Comparison of ENCODE assay signal across 8 cellular contexts in the genomic region with DNA sequence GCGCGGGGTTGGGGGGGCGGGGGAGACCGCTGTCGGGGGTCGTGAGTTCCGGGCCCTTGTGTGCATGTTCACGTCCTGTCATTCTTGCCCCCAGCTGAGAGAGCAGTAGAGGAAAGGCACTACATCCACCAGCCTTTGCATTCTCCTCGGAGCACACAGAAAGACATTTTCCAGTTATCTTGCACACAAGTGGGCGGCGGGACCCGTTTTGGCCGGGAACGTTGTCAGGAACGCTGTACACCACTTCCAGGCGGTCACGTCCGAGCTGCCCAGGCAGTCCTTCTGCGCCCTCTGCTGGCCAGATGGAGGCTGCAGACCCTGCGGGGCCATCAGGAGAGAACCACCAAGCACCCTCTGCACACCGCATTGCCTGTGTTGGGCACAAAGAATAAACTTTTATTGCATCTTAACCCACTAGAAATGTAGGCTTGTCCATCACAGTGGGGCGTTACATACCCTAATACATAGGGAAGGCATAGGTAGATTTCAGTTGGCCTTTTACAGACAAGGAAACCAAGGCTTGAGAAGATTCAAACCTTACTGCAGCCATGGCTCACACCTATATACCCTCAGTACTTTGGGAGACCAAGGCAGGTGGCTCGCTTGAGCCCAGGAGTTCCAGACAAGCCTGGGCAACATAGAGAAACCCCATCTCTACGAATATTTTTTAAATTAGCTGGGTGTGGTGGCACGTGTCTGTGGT. TPM values are rescaled to one million over a fixed set of nuclear protein-coding genes. Genes with fewer than 3 reads are reported as not detected.
A peak's percentile ranks its signal among the peaks of the same experiment; 100 is the strongest.
DNase-seq lines count a peak whose midpoint lies in the region; ATAC-seq, FAIRE-seq and TF ChIP-seq lines count a peak whose summit lies in the region.

No MANE protein-coding gene starts in this region.

- H2BK120ac ChIP-seq in H1 (replicated peaks; ENCODE audit: low read depth, low read length): no peak overlapping the region

- intact Hi-C loops in Caco-2 (cut with micrococcal nuclease; ENCODE audit: unreplicated experiment): loop anchor here (1.0 to 5.0 kb wide), 3 partner anchors 196 to 461 kb away; no protein-coding TSS in a partner anchor

- H3K4me3 Mint-ChIP-seq in Caco-2 (ENCODE audit: unreplicated experiment) (no peak overlapping the region), mesothelial cell of epicardium (no peak overlapping the region)

- H4K20me1 ChIP-seq in H1 (replicated peaks in 1 of 2; ENCODE audit: control insufficient read depth in 1 of 2, insufficient read depth in 2 of 2, low read length in 2 of 2): peaks cover 3 to 5% of the 10 kb centered on the region in 2 experiments

- H3K9me3 Mint-ChIP-seq in Caco-2 (ENCODE audit: unreplicated experiment) (no peaks in the 10 kb centered on the region), mesothelial cell of epicardium (no peaks in the 10 kb centered on the region)

- 34% methylated on average over 19 of the region's 25 CpGs; no CpG with 5 or more reads in 1 of the 2 experiments for WGBS in H1 (ENCODE audit: extremely low coverage in 1 of 2, insufficient coverage in 1 of 2, insufficient read length in 1 of 2, insufficient replicate concordance in 2 of 2, low coverage in 1 of 2, low lambda C conversion rate in 2 of 2, missing lambda C conversion rate in 1 of 2), 2 experiments

- H3K4me1 Mint-ChIP-seq in Caco-2 (ENCODE audit: low read depth, unreplicated experiment) (peaks cover 17% of the 10 kb centered on the region), mesothelial cell of epicardium (peaks cover 31% of the 10 kb centered on the region)

- H3K36me3 ChIP-seq in Caco-2 (ENCODE audit: control insufficient read depth, insufficient read depth, low read length) (no peaks in the 10 kb centered on the region), H1 (ENCODE audit: control insufficient read depth in 2 of 4, insufficient read depth in 4 of 4, low read length in 3 of 4) (peaks cover 0 to 1% (median 0%) of the 10 kb centered on the region in 4 experiments; a peak in 1 of 8 replicates)

- H3K23me2 ChIP-seq in H1 (ENCODE audit: low read depth, low read length): peaks cover 16% of the 10 kb centered on the region

- H3K4ac ChIP-seq in H1 (replicated peaks; ENCODE audit: insufficient read length, low read depth, low read length): no peak overlapping the region

- peak; percentile 98 to 99 for TF ChIP-seq RAD21 in H1 (IDR thresholded peaks at IDR 0.05 in 1 of 2, conservative IDR thresholded peaks at IDR 0.05 in 1 of 2; ENCODE audit: low read depth in 2 of 2, low read length in 2 of 2)

- H3K4me1 ChIP-seq in Caco-2 (peaks cover 46% of the 10 kb centered on the region), H1 (replicated peaks in 1 of 4; ENCODE audit: control insufficient read depth in 3 of 4, insufficient read depth in 4 of 4, low read length in 3 of 4) (peaks cover 0 to 36% (median 28%) of the 10 kb centered on the region in 4 experiments; a peak in 6 of 7 replicates)

- CTCF ChIA-PET in Caco-2 (lab: Charles Lee): interaction anchor here (0.7 to 6.4 kb wide), 5 partner anchors 42 to 355 kb away, joined by 3 to 131 read pairs (median 4); a partner anchor contains a TSS
- CTCF ChIA-PET in H1 (lab: Charles Lee; ENCODE audit: partially characterized antibody): interaction anchor here (0.6 to 13.5 kb wide), 53 partner anchors 8 to 466 kb away, joined by 3 to 521 read pairs (median 5); a partner anchor contains a TSS

- DNase-seq in Caco-2 (peak; percentile 89 to 94), HT-29 (ENCODE audit: low spot score) (peak; percentile 97), NOMO-1 treated with dmso at 0.1 percent for 144 hours (lab: John Stamatoyannopoulos, UW; ENCODE audit: unreplicated experiment) (peak; percentile 58), H1 (ENCODE audit: low read depth in 1 of 2, low spot score in 2 of 2) (peak; percentile 70 to 98), mesothelial cell of epicardium (ENCODE audit: low spot score in 2 of 2, unreplicated experiment in 2 of 2) (peak; percentile 81 to 94)
- peak; percentile 62 to 91 (median 86) for DNase-seq in activated CD8-positive, alpha-beta memory T cell treated with anti-CD3 and anti-CD28 coated beads for 48 hours (ENCODE audit: low read depth in 2 of 3, low spot score in 2 of 3)
- DNase-seq in stimulated activated CD8-positive, alpha-beta memory T cell treated with anti-CD3 and anti-CD28 coated beads, Interleukin-2, amount 100 ng/mL, for 1 hour (ENCODE audit: low read depth in 2 of 2): peak; percentile 74 to 78

- peaks cover 16% of the 10 kb centered on the region for H3K36me3 Mint-ChIP-seq in Caco-2 (ENCODE audit: insufficient read depth, unreplicated experiment)
- no peaks in the 10 kb centered on the region for H3K36me3 Mint-ChIP-seq in mesothelial cell of epicardium

- H4K8ac ChIP-seq in H1 (ENCODE audit: extremely low read depth, insufficient read depth, low read length): no peak overlapping the region

- H3K23ac ChIP-seq in H1 (ENCODE audit: insufficient read length): no peak overlapping the region

- no peak overlapping the region for H4K5ac ChIP-seq in H1 (ENCODE audit: insufficient read length, low read depth, low read length)

- H2BK15ac ChIP-seq in H1 (ENCODE audit: low read length): no peak overlapping the region

- H2BK12ac ChIP-seq in H1 (ENCODE audit: low read depth, low read length): no peak overlapping the region

- H3K27ac Mint-ChIP-seq in Caco-2 (ENCODE audit: unreplicated experiment) (no peak overlapping the region), mesothelial cell of epicardium (no peak overlapping the region)

- no peak overlapping the region for H2BK5ac ChIP-seq in H1 (ENCODE audit: low read depth, low read length)

- H3K14ac ChIP-seq in H1 (ENCODE audit: insufficient read length): no peak overlapping the region

- no peak overlapping the region for H3K4me2 ChIP-seq in H1 (ENCODE audit: insufficient read depth in 1 of 2, low read depth in 2 of 2, low read length in 2 of 2)

- H3K79me2 ChIP-seq in H1 (ENCODE audit: control insufficient read depth in 1 of 2, insufficient read depth in 2 of 2, low read length in 2 of 2): no peaks in the 10 kb centered on the region

- no peaks in the 10 kb centered on the region for H3K79me1 ChIP-seq in H1 (ENCODE audit: low read depth, low read length)

- POLR2A ChIA-PET in Caco-2 (lab: Charles Lee): no interaction called here
- POLR2A ChIA-PET in H1 (lab: Charles Lee; ENCODE audit: partially characterized antibody): interaction anchor here (0.9 to 1.9 kb wide), 3 partner anchors 121 to 355 kb away, joined by 3 to 8 read pairs (median 3); no protein-coding TSS in a partner anchor

- H2AK5ac ChIP-seq in H1 (ENCODE audit: low read depth, low read length): no peak overlapping the region

- H3K27me3 ChIP-seq in Caco-2 (replicated peaks; ENCODE audit: control insufficient read depth, insufficient read depth, low read length): no peaks in the 10 kb centered on the region
- H3K27me3 ChIP-seq in H1 (replicated peaks in 1 of 4; ENCODE audit: control insufficient read depth in 3 of 4, extremely low read depth in 1 of 4, insufficient read depth in 3 of 4, low read length in 3 of 4): peaks cover 2 to 52% (median 28%) of the 10 kb centered on the region in 4 experiments

- H3K9me3 ChIP-seq in Caco-2: no peaks in the 10 kb centered on the region
- no peaks in the 10 kb centered on the region for H3K9me3 ChIP-seq in H1 (ENCODE audit: insufficient read depth in 2 of 2, low read depth in 1 of 2, low read length in 1 of 2)

- FAIRE-seq in H1 (lab: Jason Lieb, UNC): no peak

- H3K27ac ChIP-seq in H1 (ENCODE audit: low read depth, low read length): no peak overlapping the region

- no peak overlapping the region for H3K9ac ChIP-seq in H1 (replicated peaks in 1 of 4; ENCODE audit: extremely low read depth in 1 of 4, low read depth in 3 of 4, low read length in 3 of 4)

- H3K56ac ChIP-seq in H1 (replicated peaks; ENCODE audit: insufficient read length, low read depth, low read length): no peak overlapping the region

- no peak for TF ChIP-seq POLR2A in H1 (IDR thresholded peaks at IDR 0.05; ENCODE audit: control extremely low read depth in 1 of 2, low read depth in 2 of 2, low read length in 2 of 2)

- no peak overlapping the region for H2AFZ ChIP-seq in H1 (ENCODE audit: low read length)

- H3K4me3 ChIP-seq in Caco-2 (ENCODE audit: low read depth, low read length) (no peak overlapping the region), H1 (ENCODE audit: extremely low read depth in 1 of 4, insufficient read depth in 2 of 4, low read depth in 3 of 4, low read length in 4 of 4) (no peak overlapping the region)

- TF ChIP-seq CTCF in Caco-2 (IDR thresholded peaks at IDR 0.05; ENCODE audit: insufficient read depth in 1 of 2, low read depth in 1 of 2, low read length in 1 of 2, severe bottlenecking in 1 of 2, unreplicated experiment in 1 of 2) (peak; percentile 94 to 95), H1 (IDR thresholded peaks at IDR 0.05; ENCODE audit: control extremely low read depth in 1 of 3, insufficient read depth in 1 of 3, low read depth in 1 of 3, low read length in 3 of 3) (peak in 2 of 3 experiments; percentile 97; a peak in 3 of 4 replicates), mesothelial cell of epicardium (IDR thresholded peaks at IDR 0.05; ENCODE audit: unreplicated experiment) (peak; percentile 92)

- ATAC-seq in HG03280 (IDR thresholded peaks at IDR 0.05; ENCODE audit: unreplicated experiment): no peak

- no peak overlapping the region; the same call in 1 of the 2 replicates for H2BK20ac ChIP-seq in H1 (ENCODE audit: low read length)

- H3K27me3 Mint-ChIP-seq in Caco-2 (ENCODE audit: insufficient read depth, unreplicated experiment) (no peaks in the 10 kb centered on the region), mesothelial cell of epicardium (ENCODE audit: low read depth) (no peaks in the 10 kb centered on the region)

- no TSS peak for BruUV-seq in Caco-2 (replicated peaks; lab: Mats Ljungman, UMichigan)

- H4K91ac ChIP-seq in H1 (replicated peaks; ENCODE audit: insufficient read length, low read length): no peak overlapping the region

- no peak for TF ChIP-seq EP300 in H1 (IDR thresholded peaks at IDR 0.05; ENCODE audit: borderline replicate concordance in 1 of 2, low read depth in 2 of 2, low read length in 2 of 2)

- H3K18ac ChIP-seq in H1 (ENCODE audit: extremely low read depth, low read length): no peak overlapping the region

RNA-seq across cellular contexts. Expression of a gene that starts 2.8 kb away (rescaled TPM):
- 15.0 and 25.5 TPM in 2 replicates for total RNA-seq in Caco-2 (2022)
- 5.3 and 9.1 TPM in 2 replicates for total RNA-seq in HT-29 (2014; rRNA removed; shearing (Covaris generic))
- 12.8 and 16.2 TPM in 2 replicates for total RNA-seq in H1 (2021; fragmentation: NEBNext Ultra II Directional; extraction: Animal tissue kit (Norgen Biotek cat#: 25700))
- 14.1 and 21.8 TPM in 2 replicates for polyA plus RNA-seq in H1 (2011; rRNA removed)
- 13.5 TPM for polyA plus RNA-seq in H1 (2011; cell fraction: cytosol; rRNA removed)
- polyA plus RNA-seq in H1 (2011; cell fraction: nucleus; rRNA removed): 19.1 TPM
- polyA plus RNA-seq in H1 (2012, experiment 1 of 2): 5.5 to 12.0 TPM (median 10.3 TPM) in 4 replicates
- 12.8 TPM for polyA plus RNA-seq in H1 (2012, experiment 2 of 2)
- 12.8 TPM for polyA plus RNA-seq in H1 (2013, experiment 1 of 2)
- 10.8 TPM for polyA plus RNA-seq in H1 (2013, experiment 2 of 2)
- 1.7 and 2.9 TPM in 2 replicates for polyA minus RNA-seq in H1 (2011; rRNA and poly(A)+ RNA removed)
- 16.9 TPM for polyA minus RNA-seq in H1 (2011; cell fraction: cytosol; rRNA and poly(A)+ RNA removed)
- polyA minus RNA-seq in H1 (2011; cell fraction: nucleus; rRNA and poly(A)+ RNA removed): 23.8 TPM
- 132 to 148 TPM (median 146 TPM) in 3 replicates for total RNA-seq in mesothelial cell of epicardium

RNA-seq across cellular contexts. Expression of a gene that starts 40.8 kb away (rescaled TPM):
- total RNA-seq in Caco-2 (2022): 18.7 and 19.1 TPM in 2 replicates
- total RNA-seq in HT-29 (2014; rRNA removed; shearing (Covaris generic)): 345 and 406 TPM in 2 replicates
- 5.2 and 5.4 TPM in 2 replicates for total RNA-seq in H1 (2021; fragmentation: NEBNext Ultra II Directional; extraction: Animal tissue kit (Norgen Biotek cat#: 25700))
- polyA plus RNA-seq in H1 (2011; rRNA removed): 7.6 and 11.6 TPM in 2 replicates
- polyA plus RNA-seq in H1 (2011; cell fraction: cytosol; rRNA removed): 5.3 TPM
- 8.3 TPM for polyA plus RNA-seq in H1 (2011; cell fraction: nucleus; rRNA removed)
- 3.0 to 7.5 TPM (median 5.8 TPM) in 4 replicates for polyA plus RNA-seq in H1 (2012, experiment 1 of 2)
- 6.4 TPM for polyA plus RNA-seq in H1 (2012, experiment 2 of 2)
- 15.6 TPM for polyA plus RNA-seq in H1 (2013, experiment 1 of 2)
- polyA plus RNA-seq in H1 (2013, experiment 2 of 2): 14.7 TPM
- 0.24 TPM in 1 of 2 replicates, not detected in the other for polyA minus RNA-seq in H1 (2011; rRNA and poly(A)+ RNA removed)
- 3.5 TPM for polyA minus RNA-seq in H1 (2011; cell fraction: cytosol; rRNA and poly(A)+ RNA removed)
- polyA minus RNA-seq in H1 (2011; cell fraction: nucleus; rRNA and poly(A)+ RNA removed): 13.2 TPM
- total RNA-seq in mesothelial cell of epicardium: 1.3 to 1.9 TPM (median 1.5 TPM) in 3 replicates

Comparison
In these comparisons a context has a peak if more than half of its experiments do, and no peak if none do; other contexts are left out.
1. RNA of a gene that starts 40.8 kb away (total RNA-seq): 345 to 406 TPM in HT-29; 18.7 to 19.1 TPM in Caco-2, 5.2 to 5.4 TPM in H1 and 1.3 to 1.9 TPM in mesothelial cell of epicardium; every median in the first group is over 10 times any median in the second.
2. Peak in every context shown above with its lines, with median percentiles within 50 percentile points of each other: DNase-seq and CTCF ChIP-seq.